In genomic region chr9:37390759-37391158, GRCh38 we compare ENCODE assay signal across 9 cellular contexts. TPM values are rescaled to one million over a fixed set of nuclear protein-coding genes. Genes with fewer than 3 reads are reported as not detected.
A peak's percentile ranks its signal among the peaks of the same experiment; 100 is the strongest.
DNase-seq lines count a peak whose midpoint lies in the region; ATAC-seq, FAIRE-seq and TF ChIP-seq lines count a peak whose summit lies in the region.
"Had no signal": no experiment of that assay in that cellular context is flagged by ENCODE, and none has a peak within 500 bp of the region (broad histone marks: within the 10 kb centered on the region; RNA-seq: fewer than 3 reads in every experiment).

No MANE protein-coding gene starts in this region.

- BruUV-seq in endothelial cell of umbilical vein (replicated peaks; lab: Mats Ljungman, UMichigan), result no TSS peak

- TF ChIP-seq POLR2A in endothelial cell of umbilical vein (IDR thresholded peaks at IDR 0.05; ENCODE audit: low read depth, low read length), result no peak

- no peaks in the 10 kb centered on the region for H3K36me3 Mint-ChIP-seq in T-helper 2 cell treated with Interferon-gamma antibody and Interleukin-4, amounts not matched to agents 5 μg/mL and 100 μg/mL, for 36 hours (ENCODE audit: low read depth)

- TF ChIP-seq CTCF in AG04450 (IDR thresholded peaks at IDR 0.05; ENCODE audit: low read depth, low read length) (0 out of 2 replicates have a peak, but pooled peaks have one; percentile 18), endothelial cell of umbilical vein (IDR thresholded peaks at IDR 0.05; ENCODE audit: extremely low read depth in 1 of 2, insufficient read depth in 1 of 2, low read depth in 1 of 2, low read length in 2 of 2) (peak; percentile 18 to 30)

- DNase-seq in AG04450 (ENCODE audit: low read depth, low spot score) (no peak), NAMALWA (ENCODE audit: low spot score) (peak; percentile 93), endothelial cell of umbilical vein (ENCODE audit: low read depth, low spot score) (no peak), DMS114 treated with DMSO at 0.1 percent for 48 hours (lab: John Stamatoyannopoulos, UW; ENCODE audit: unreplicated experiment) (no peak)
- no peak for DNase-seq in T-helper 2 cell treated with Interferon-gamma antibody and Interleukin-4, amounts not matched to agents 5 μg/mL and 100 μg/mL, for 36 hours (ENCODE audit: low spot score)
- no peak for DNase-seq in activated CD4-positive, CD25-positive, alpha-beta regulatory T cell treated with anti-CD3 and anti-CD28 coated beads, Interleukin-2, amount 50 U/mL, for 72 hours

- CTCF ChIA-PET in AG04450 (lab: Charles Lee), result no interaction called here
- CTCF ChIA-PET in endothelial cell of umbilical vein (lab: Charles Lee), result interaction anchor here (0.8 kb wide), 1 partner anchor 518 kb away, joined by 3 read pairs; no protein-coding TSS in a partner anchor

- no peaks in the 10 kb centered on the region for H3K9me3 Mint-ChIP-seq in T-helper 2 cell treated with Interferon-gamma antibody and Interleukin-4, amounts not matched to agents 5 μg/mL and 100 μg/mL, for 36 hours

- H4K20me1 ChIP-seq in endothelial cell of umbilical vein (replicated peaks; ENCODE audit: control insufficient read depth, extremely low read depth, insufficient read depth, low read length), result no peaks in the 10 kb centered on the region

- POLR2A ChIA-PET in AG04450 (lab: Yijun Ruan, JAX), result no interaction called here
- POLR2A ChIA-PET in endothelial cell of umbilical vein (lab: Charles Lee), result no interaction called here

- H3K4me1 Mint-ChIP-seq in T-helper 2 cell treated with Interferon-gamma antibody and Interleukin-4, amounts not matched to agents 5 μg/mL and 100 μg/mL, for 36 hours (ENCODE audit: low read depth), result peaks cover 3% of the 10 kb centered on the region

- H3K4me3 ChIP-seq in AG04450 (ENCODE audit: low read depth, low read length) (no peak overlapping the region), endothelial cell of umbilical vein (replicated peaks in 1 of 3; ENCODE audit: insufficient read depth in 1 of 3, low read depth in 1 of 3, low read length in 3 of 3) (no peak overlapping the region)

- H3K9me1 ChIP-seq in endothelial cell of umbilical vein (replicated peaks; ENCODE audit: control insufficient read depth, extremely low read depth, insufficient read depth, low read length), result no peaks in the 10 kb centered on the region

- H3K4me2 ChIP-seq in endothelial cell of umbilical vein (ENCODE audit: insufficient read depth, low read length), result no peak overlapping the region

- intact Hi-C loops in endothelial cell of umbilical vein (cut with micrococcal nuclease), result no loop called here

- H3K4me1 ChIP-seq in endothelial cell of umbilical vein (ENCODE audit: control insufficient read depth, extremely low read depth, insufficient read depth, low read length), result no peaks in the 10 kb centered on the region

- H3K27me3 ChIP-seq in AG04450 (ENCODE audit: control insufficient read depth, insufficient read depth, low read length) (peaks cover 11% of the 10 kb centered on the region), endothelial cell of umbilical vein (ENCODE audit: control insufficient read depth in 2 of 2, insufficient read depth in 2 of 2, low read length in 2 of 2) (no peaks in the 10 kb centered on the region)

- no peaks in the 10 kb centered on the region for H3K27me3 Mint-ChIP-seq in T-helper 2 cell treated with Interferon-gamma antibody and Interleukin-4, amounts not matched to agents 5 μg/mL and 100 μg/mL, for 36 hours (ENCODE audit: low read depth)

- H3K27ac ChIP-seq in AG04450 (ENCODE audit: low read depth, low read length) (no peak overlapping the region), endothelial cell of umbilical vein (ENCODE audit: insufficient read depth, low read depth, low read length) (no peak overlapping the region)

- H3K27ac Mint-ChIP-seq in T-helper 2 cell treated with Interferon-gamma antibody and Interleukin-4, amounts not matched to agents 5 μg/mL and 100 μg/mL, for 36 hours, result no peak overlapping the region

- no peak overlapping the region for H3K9ac ChIP-seq in endothelial cell of umbilical vein (replicated peaks; ENCODE audit: extremely low read depth, insufficient read depth, low read length)

- no peaks in the 10 kb centered on the region for H3K79me2 ChIP-seq in endothelial cell of umbilical vein (ENCODE audit: control insufficient read depth, insufficient read depth, low read length)

- no peak overlapping the region for H2AFZ ChIP-seq in endothelial cell of umbilical vein (ENCODE audit: low read depth, low read length)

- H3K4me3 Mint-ChIP-seq in T-helper 2 cell treated with Interferon-gamma antibody and Interleukin-4, amounts not matched to agents 5 μg/mL and 100 μg/mL, for 36 hours, result no peak overlapping the region

- FAIRE-seq in endothelial cell of umbilical vein (lab: Jason Lieb, UNC), result no peak
- FAIRE-seq: colon had no signal

- ATAC-seq in GM18502 (IDR thresholded peaks at IDR 0.05; ENCODE audit: poor library complexity, unreplicated experiment) (peak; percentile 88), HG02623 (IDR thresholded peaks at IDR 0.05; ENCODE audit: unreplicated experiment) (peak; percentile 83)

- dilution Hi-C loops in endothelial cell of umbilical vein (cut with MboI; ENCODE audit: extremely low pct_ligation_motif_present, low sequenced_read_pairs), result no loop called here

- H3K36me3 ChIP-seq in endothelial cell of umbilical vein (ENCODE audit: control insufficient read depth in 2 of 2, extremely low read depth in 1 of 2, insufficient read depth in 2 of 2, low read length in 2 of 2), result no peaks in the 10 kb centered on the region

- no peaks in the 10 kb centered on the region for H3K9me3 ChIP-seq in AG04450 (ENCODE audit: control insufficient read depth, insufficient read depth, low read length)
- no peaks in the 10 kb centered on the region for H3K9me3 ChIP-seq in endothelial cell of umbilical vein (replicated peaks; ENCODE audit: control insufficient read depth, insufficient read depth, low read length)

TF ChIP-seq in endothelial cell of umbilical vein, 7 proteins besides CTCF, POLR2A, EP300 and RAD21:
- TF ChIP-seq POLR2AphosphoS5 (IDR thresholded peaks at IDR 0.05; ENCODE audit: insufficient read depth, low read depth, low read length), result no peak
- no peak for TF ChIP-seq FOS (IDR thresholded peaks at IDR 0.05; ENCODE audit: borderline replicate concordance, insufficient read depth, low read length)
- TF ChIP-seq JUN (IDR thresholded peaks at IDR 0.05; ENCODE audit: borderline replicate concordance, insufficient read depth, insufficient read length, low read depth), result no peak
- no peak for TF ChIP-seq MAX (IDR thresholded peaks at IDR 0.05; ENCODE audit: insufficient read depth, insufficient read length)
- TF ChIP-seq EZH2 (IDR thresholded peaks at IDR 0.05; ENCODE audit: borderline replicate concordance, low read depth, low read length, severe bottlenecking), result no peak
- TF ChIP-seq GATA2 (IDR thresholded peaks at IDR 0.05; ENCODE audit: insufficient read depth, insufficient read length, low read depth, low read length), result no peak
- no peak for TF ChIP-seq MYC (IDR thresholded peaks at IDR 0.05; ENCODE audit: low read depth, low read length)

RNA-seq across cellular contexts. Expression of gene GRHPR, which starts 31.7 kb away (rescaled TPM):
- 96.1 and 126 TPM in 2 replicates for polyA plus RNA-seq in AG04450 (2011; rRNA removed)
- polyA minus RNA-seq in AG04450 (2011; rRNA and poly(A)+ RNA removed), result 97.5 and 134 TPM in 2 replicates
- 91.2 and 103 TPM in 2 replicates for total RNA-seq in endothelial cell of umbilical vein
- polyA plus RNA-seq in endothelial cell of umbilical vein, result 247 and 267 TPM in 2 replicates
- polyA plus RNA-seq in endothelial cell of umbilical vein (2011; cell fraction: cytosol; rRNA removed), result 202 and 220 TPM in 2 replicates
- 142 and 147 TPM in 2 replicates for polyA plus RNA-seq in endothelial cell of umbilical vein (2011; cell fraction: nucleus; rRNA removed)
- polyA plus RNA-seq in endothelial cell of umbilical vein (2012), result 90.9 and 136 TPM in 2 replicates
- 105 and 118 TPM in 2 replicates for polyA minus RNA-seq in endothelial cell of umbilical vein
- 69.9 TPM for polyA minus RNA-seq in endothelial cell of umbilical vein (2011; cell fraction: cytosol; rRNA and poly(A)+ RNA removed)
- 44.0 and 47.2 TPM in 2 replicates for polyA minus RNA-seq in endothelial cell of umbilical vein (2011; cell fraction: nucleus; rRNA and poly(A)+ RNA removed)
